In the genomic region with DNA sequence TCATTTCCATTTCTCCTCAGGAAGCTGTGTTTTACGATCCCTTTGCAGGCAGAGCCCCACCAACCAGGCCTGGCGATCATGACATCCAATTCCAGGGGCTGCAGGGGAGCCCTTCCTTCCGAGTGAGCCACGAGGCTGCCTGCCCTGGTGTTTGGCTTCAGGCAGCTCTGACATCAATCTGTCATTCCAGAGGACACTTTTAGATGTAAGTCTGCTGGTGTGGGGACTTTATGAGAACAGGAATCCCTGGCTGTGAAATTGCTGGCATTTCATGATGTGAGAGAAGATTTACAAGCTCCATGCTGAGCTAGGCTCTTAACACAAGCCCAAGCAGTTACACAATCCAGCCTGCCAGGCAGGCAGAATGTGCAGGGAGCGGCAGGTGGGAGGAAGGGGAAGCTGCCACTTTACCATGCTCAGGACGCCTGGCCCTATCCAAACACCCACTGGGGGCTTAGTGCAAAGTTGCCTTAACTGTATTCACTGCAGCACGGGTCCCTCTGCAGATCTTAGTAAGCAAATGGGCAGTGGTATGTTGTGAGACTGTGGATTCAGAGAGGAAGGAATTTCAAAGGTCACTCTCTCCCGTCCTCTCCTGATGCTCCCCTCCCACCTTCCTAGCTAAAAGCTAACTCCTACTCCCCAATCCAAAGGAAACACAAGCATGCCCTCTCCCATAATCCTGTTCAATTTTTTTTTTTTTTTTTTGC, we compare ENCODE assay signal across 8 cellular contexts. TPM values are rescaled to one million over a fixed set of nuclear protein-coding genes. Genes with fewer than 3 reads are reported as not detected.
DNase-seq lines count a peak whose midpoint lies in the region; TF ChIP-seq lines count a peak whose summit lies in the region.

No MANE protein-coding gene starts in this region.

- H3K27me3 ChIP-seq in hepatocyte = no peaks in the 10 kb centered on the region
- H3K27me3 ChIP-seq in stomach = no peaks in the 10 kb centered on the region

- H4K20me1 ChIP-seq in hepatocyte (ENCODE audit: insufficient read depth, poor library complexity, severe bottlenecking) = no peaks in the 10 kb centered on the region

- no peaks in the 10 kb centered on the region for H3K9me3 ChIP-seq in SK-N-MC (ENCODE audit: low read depth, low read length)
- no peaks in the 10 kb centered on the region for H3K9me3 ChIP-seq in hepatocyte (ENCODE audit: low read depth)
- H3K9me3 ChIP-seq in stomach = peaks cover 0 to 4% (median 0%) of the 10 kb centered on the region in 4 donors

- H3K36me3 ChIP-seq in SK-N-MC (ENCODE audit: insufficient read depth, low read length) (no peaks in the 10 kb centered on the region), hepatocyte (replicated peaks; ENCODE audit: insufficient read depth, low read depth) (no peaks in the 10 kb centered on the region), stomach (no peaks in the 10 kb centered on the region)

- H3K4me1 Mint-ChIP-seq in activated T-cell treated with anti-CD3 and anti-CD28 coated beads, Interleukin-2, amount 50 U/mL, for 24 hours (ENCODE audit: low read depth) = peaks cover 7% of the 10 kb centered on the region

- no peaks in the 10 kb centered on the region for H3K9me3 Mint-ChIP-seq in activated T-cell treated with anti-CD3 and anti-CD28 coated beads, Interleukin-2, amount 50 U/mL, for 24 hours

- H3K36me3 Mint-ChIP-seq in activated T-cell treated with anti-CD3 and anti-CD28 coated beads, Interleukin-2, amount 50 U/mL, for 24 hours (ENCODE audit: low read depth) = no peaks in the 10 kb centered on the region

- H3K27me3 Mint-ChIP-seq in activated T-cell treated with anti-CD3 and anti-CD28 coated beads, Interleukin-2, amount 50 U/mL, for 24 hours = no peaks in the 10 kb centered on the region

- intact Hi-C loops in stomach (cut with DNase I; ENCODE audit: low total_unique reads) = no loop called here

- H2AFZ ChIP-seq in hepatocyte = no peak overlapping the region

- no peaks in the 10 kb centered on the region for H3K79me2 ChIP-seq in hepatocyte

- no peaks in the 10 kb centered on the region for H3K9me2 ChIP-seq in hepatocyte (replicated peaks; ENCODE audit: insufficient read depth)

- WGBS in hepatocyte (ENCODE audit: low lambda C conversion rate, missing lambda C conversion rate) = 8% methylated on average over 8 of the region's 8 CpGs
- 46 to 63% (median 55%) methylated on average over 8 of the region's 8 CpGs for WGBS in stomach, 5 donors

- DNase-seq in NCI-H2081 (lab: John Stamatoyannopoulos, UW) (peak; percentile 67 to 82), NCI-H2081 treated with DMSO at 0.1 percent for 48 hours (lab: John Stamatoyannopoulos, UW) (no peak), SK-N-MC (ENCODE audit: low read depth, low spot score) (peak; percentile 66), hepatocyte (ENCODE audit: low spot score) (peak; percentile 76), stomach (no peak), KG1 (lab: John Stamatoyannopoulos, UW) (no peak)
- DNase-seq in activated T-cell treated with anti-CD3 and anti-CD28 coated beads, Interleukin-2, amount 50 U/mL, for 24 hours = no peak
- DNase-seq in effector CD8-positive, alpha-beta T cell (lab: John Stamatoyannopoulos, UW) = no peak

- TF ChIP-seq CTCF in hepatocyte (IDR thresholded peaks at IDR 0.05; ENCODE audit: poor library complexity) (no peak), stomach (IDR thresholded peaks at IDR 0.05) (no peak)

- H3K4me3 ChIP-seq in SK-N-MC (peak overlapping the region; percentile 40; the same call in 1 of the 2 replicates), hepatocyte (no peak overlapping the region), stomach (no peak overlapping the region)

- H3K9ac ChIP-seq in SK-N-MC (ENCODE audit: insufficient read length) = no peak overlapping the region

- no peak overlapping the region for H3K4me3 Mint-ChIP-seq in activated T-cell treated with anti-CD3 and anti-CD28 coated beads, Interleukin-2, amount 50 U/mL, for 24 hours

- H3K27ac ChIP-seq in SK-N-MC (no peak overlapping the region), hepatocyte (peak overlapping the region; percentile 92), stomach (peak overlapping the region in 4 of 5 donors; percentile 26 to 88 (median 52))

- no peak for TF ChIP-seq EP300 in stomach (IDR thresholded peaks at IDR 0.05)

- no peak overlapping the region for H3K27ac Mint-ChIP-seq in activated T-cell treated with anti-CD3 and anti-CD28 coated beads, Interleukin-2, amount 50 U/mL, for 24 hours

- H3K4me2 ChIP-seq in hepatocyte = peak overlapping the region; percentile 32

- TF ChIP-seq POLR2A in stomach (IDR thresholded peaks at IDR 0.05) = no peak

- H3K4me1 ChIP-seq in hepatocyte (ENCODE audit: insufficient read depth) = peaks cover 25% of the 10 kb centered on the region
- peaks cover 0 to 20% (median 15%) of the 10 kb centered on the region in 4 donors for H3K4me1 ChIP-seq in stomach

RNA-seq across cellular contexts. Expression of a gene that starts 43.4 kb away (rescaled TPM):
- total RNA-seq in hepatocyte = 55.6 and 56.0 TPM in 2 replicates
- 36.8 and 55.8 TPM in 2 replicates for polyA plus RNA-seq in hepatocyte
- total RNA-seq in stomach = 100 to 1,000 TPM in 2 of 5 donors, 10 to 100 TPM in 3; 82.6 to 165 (median 86.1) TPM
- polyA plus RNA-seq in stomach = 10 to 100 TPM; 11.2 to 31.4 (median 13.3) TPM

RNA-seq across cellular contexts. Expression of a gene that starts 58.5 kb away (rescaled TPM):
- total RNA-seq in hepatocyte (66.6 and 71.3 TPM in 2 replicates), stomach (10 to 100 TPM; 35.0 to 63.8 (median 54.7) TPM)
- polyA plus RNA-seq in hepatocyte (64.3 and 66.0 TPM in 2 replicates), stomach (10 to 100 TPM; 21.8 to 36.7 (median 29.6) TPM)

Comparison
In these comparisons a context has a peak if more than half of its experiments do, and no peak if none do; other contexts are left out.
1. DNase-seq: peak in NCI-H2081 (2 of 2), SK-N-MC (single experiment) and hepatocyte (single experiment); none in NCI-H2081 treated with DMSO at 0.1 percent for 48 hours (single experiment), stomach (single experiment), activated T-cell treated with anti-CD3 and anti-CD28 coated beads, Interleukin-2, amount 50 U/mL, for 24 hours (single experiment), effector CD8-positive, alpha-beta T cell (single experiment) and KG1 (single experiment).